15 cellular contexts compared by ENCODE assay signal in genomic region chr17:78441271-78441986, GRCh38.
"Had no signal": no experiment of that assay in that cellular context is flagged by ENCODE, and none has a peak within 500 bp of the region (broad histone marks: within the 10 kb centered on the region; RNA-seq: fewer than 3 reads in every experiment).

No MANE protein-coding gene starts in this region.

- H3K36me3 ChIP-seq: ascending aorta, gastrocnemius medialis, left lung, tibial nerve, uterus had no signal

- H3K27ac ChIP-seq: ascending aorta, coronary artery, uterus had no signal

- H3K4me1 ChIP-seq: ascending aorta, tibial nerve, uterus had no signal

- H3K9me3 ChIP-seq: ascending aorta, gastrocnemius medialis, left lung, tibial nerve, uterus had no signal

- DNase-seq: activated CD4-positive, alpha-beta T cell treated with anti-CD3 and anti-CD28 coated beads, Interleukin-2, amount 50 U/mL, for 1 hour; activated naive CD4-positive, alpha-beta T cell treated with anti-CD3 and anti-CD28 coated beads, Interleukin-2, amount 50 U/mL, for 16 hours; activated T-cell treated with anti-CD3 and anti-CD28 coated beads for 4 hours; gastrocnemius medialis; head of caudate nucleus; nephron progenitor cell; stimulated activated CD4-positive, alpha-beta T cell treated with anti-CD3 and anti-CD28 coated beads, Interleukin-2, amount 100 ng/mL, for 24 hours; stimulated activated naive CD8-positive, alpha-beta T cell treated with anti-CD3 and anti-CD28 coated beads, Interleukin-15, Interleukin-2, amounts not matched to agents 100 U/mL and 50 U/mL, for 24 hours; T-helper 1 cell; T1000; uterus had no signal

- H3K4me3 ChIP-seq: ascending aorta, coronary artery, gastrocnemius medialis, left lung, tibial nerve, uterus had no signal

- ATAC-seq: stimulated activated naive CD8-positive, alpha-beta T cell treated with anti-CD3 and anti-CD28 coated beads, Interleukin-15, Interleukin-2, amounts not matched to agents 100 U/mL and 50 U/mL, for 24 hours had no signal

- H3K27me3 ChIP-seq: ascending aorta had no signal
